Comparison of ENCODE assay signal across 13 cellular contexts in the genomic region with DNA sequence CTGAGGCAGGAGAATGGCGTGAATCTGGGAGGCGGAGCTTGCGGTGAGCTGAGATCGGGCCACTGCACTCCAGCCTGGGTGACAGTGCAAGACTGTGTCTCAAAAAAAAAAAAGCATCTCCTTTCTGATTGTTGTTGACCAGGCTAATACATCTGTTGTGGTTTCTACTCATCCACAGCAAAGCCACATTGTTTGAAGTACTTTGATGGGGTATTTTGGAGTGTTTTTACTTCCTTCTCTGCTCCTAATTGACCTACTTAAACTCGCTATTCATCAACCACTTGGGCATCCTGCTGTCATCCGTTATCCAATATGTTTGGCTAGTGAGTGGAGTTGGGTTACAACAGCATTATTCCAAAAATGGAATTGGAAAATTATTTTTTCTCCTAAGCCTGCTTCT. TPM values are rescaled to one million over a fixed set of nuclear protein-coding genes. Genes with fewer than 3 reads are reported as not detected.
DNase-seq lines count a peak whose midpoint lies in the region; ATAC-seq lines count a peak whose summit lies in the region.
"Had no signal": no experiment of that assay in that cellular context is flagged by ENCODE, and none has a peak within 500 bp of the region (broad histone marks: within the 10 kb centered on the region; RNA-seq: fewer than 3 reads in every experiment).

No MANE protein-coding gene starts in this region.

- H3K9me3 Mint-ChIP-seq in activated CD4-positive, alpha-beta T cell treated with anti-CD3 and anti-CD28 coated beads, Interleukin-2, amount 10 ng/mL, durations not matched to agents 24 days and 14 days, result no peaks in the 10 kb centered on the region
- no peaks in the 10 kb centered on the region for H3K9me3 Mint-ChIP-seq in stimulated activated memory B cell treated with anti-CD40 and anti-IgM and Interleukin-4, amounts not matched to agents 10 μg/mL and 1 μg/mL and 100 μg/mL, for 72 hours

- peaks cover 14% of the 10 kb centered on the region for H3K4me1 Mint-ChIP-seq in activated CD4-positive, alpha-beta T cell treated with anti-CD3 and anti-CD28 coated beads, Interleukin-2, amount 10 ng/mL, durations not matched to agents 24 days and 14 days
- peaks cover 34% of the 10 kb centered on the region for H3K4me1 Mint-ChIP-seq in stimulated activated memory B cell treated with anti-CD40 and anti-IgM and Interleukin-4, amounts not matched to agents 10 μg/mL and 1 μg/mL and 100 μg/mL, for 72 hours

- H3K27ac Mint-ChIP-seq in activated CD4-positive, alpha-beta T cell treated with anti-CD3 and anti-CD28 coated beads, Interleukin-2, amount 10 ng/mL, durations not matched to agents 24 days and 14 days, result no peak overlapping the region
- peak overlapping the region; percentile 61 for H3K27ac Mint-ChIP-seq in stimulated activated memory B cell treated with anti-CD40 and anti-IgM and Interleukin-4, amounts not matched to agents 10 μg/mL and 1 μg/mL and 100 μg/mL, for 72 hours
- H3K27ac Mint-ChIP-seq: activated CD4-positive, alpha-beta T cell treated with anti-CD3 and anti-CD28 coated beads for 36 hours; activated naive CD8-positive, alpha-beta T cell had no signal

- H3K27me3 Mint-ChIP-seq in activated CD4-positive, alpha-beta T cell treated with anti-CD3 and anti-CD28 coated beads, Interleukin-2, amount 10 ng/mL, durations not matched to agents 24 days and 14 days, result peaks cover 2% of the 10 kb centered on the region
- H3K27me3 Mint-ChIP-seq in stimulated activated memory B cell treated with anti-CD40 and anti-IgM and Interleukin-4, amounts not matched to agents 10 μg/mL and 1 μg/mL and 100 μg/mL, for 72 hours, result no peaks in the 10 kb centered on the region
- H3K27me3 Mint-ChIP-seq: activated CD4-positive, alpha-beta T cell treated with anti-CD3 and anti-CD28 coated beads for 36 hours; activated naive CD8-positive, alpha-beta T cell had no signal

- no peak overlapping the region for H3K4me3 Mint-ChIP-seq in activated CD4-positive, alpha-beta T cell treated with anti-CD3 and anti-CD28 coated beads, Interleukin-2, amount 10 ng/mL, durations not matched to agents 24 days and 14 days
- peak overlapping the region; percentile 7 for H3K4me3 Mint-ChIP-seq in stimulated activated memory B cell treated with anti-CD40 and anti-IgM and Interleukin-4, amounts not matched to agents 10 μg/mL and 1 μg/mL and 100 μg/mL, for 72 hours
- H3K4me3 Mint-ChIP-seq: activated CD4-positive, alpha-beta T cell treated with anti-CD3 and anti-CD28 coated beads for 36 hours; activated naive CD8-positive, alpha-beta T cell had no signal

- peaks cover 7% of the 10 kb centered on the region for H3K36me3 Mint-ChIP-seq in activated CD4-positive, alpha-beta T cell treated with anti-CD3 and anti-CD28 coated beads, Interleukin-2, amount 10 ng/mL, durations not matched to agents 24 days and 14 days (ENCODE audit: low read depth)
- no peaks in the 10 kb centered on the region for H3K36me3 Mint-ChIP-seq in stimulated activated memory B cell treated with anti-CD40 and anti-IgM and Interleukin-4, amounts not matched to agents 10 μg/mL and 1 μg/mL and 100 μg/mL, for 72 hours
- H3K36me3 Mint-ChIP-seq: activated naive CD8-positive, alpha-beta T cell had no signal

- DNase-seq in activated CD4-positive, alpha-beta T cell treated with anti-CD3 and anti-CD28 coated beads, Interleukin-2, amount 10 ng/mL, durations not matched to agents 24 days and 14 days, result peak; percentile 49
- DNase-seq in activated CD4-positive, alpha-beta T cell treated with anti-CD3 and anti-CD28 coated beads, Interleukin-2, amount 50 U/mL, for 48 hours, result no peak
- DNase-seq in NCI-H187 (lab: John Stamatoyannopoulos, UW), result peak; percentile 65 to 79
- peak; percentile 96 for DNase-seq in SW480 (ENCODE audit: low spot score)
- no peak for DNase-seq in HPDE6-E6E7 (ENCODE audit: extremely low spot score)
- DNase-seq in cardiac septum (ENCODE audit: low spot score), result no peak
- DNase-seq: activated CD4-positive, alpha-beta T cell treated with anti-CD3 and anti-CD28 coated beads for 36 hours; IMR-90 had no signal

- intact Hi-C loops in activated CD4-positive, alpha-beta T cell treated with anti-CD3 and anti-CD28 coated beads, Interleukin-2, amount 10 ng/mL, durations not matched to agents 24 days and 14 days (cut with micrococcal nuclease), result no loop called here
- intact Hi-C loops in cardiac septum (cut with DNase I), result no loop called here

- ATAC-seq in stimulated activated memory B cell treated with anti-CD40 and anti-IgM and Interleukin-4, amounts not matched to agents 10 μg/mL and 1 μg/mL and 100 μg/mL, for 72 hours, result peak; percentile 29
- no peak for ATAC-seq in HG03280 (IDR thresholded peaks at IDR 0.05; ENCODE audit: unreplicated experiment)
- ATAC-seq: A549; activated CD4-positive, alpha-beta T cell treated with anti-CD3 and anti-CD28 coated beads for 36 hours had no signal

RNA-seq across cellular contexts. Expression of a gene that starts 3.5 kb away (rescaled TPM):
- total RNA-seq in activated CD4-positive, alpha-beta T cell treated with anti-CD3 and anti-CD28 coated beads, Interleukin-2, amount 10 ng/mL, durations not matched to agents 24 days and 14 days, result 95.4 and 101 TPM in 2 replicates
- total RNA-seq in cardiac septum, result 81.2 TPM

RNA-seq across cellular contexts. Expression of a gene that starts 16.6 kb away (rescaled TPM):
- total RNA-seq in activated CD4-positive, alpha-beta T cell treated with anti-CD3 and anti-CD28 coated beads, Interleukin-2, amount 10 ng/mL, durations not matched to agents 24 days and 14 days, result not detected in 2 replicates
- total RNA-seq in cardiac septum, result 113 TPM
- total RNA-seq: activated CD4-positive, alpha-beta T cell treated with anti-CD3 and anti-CD28 coated beads for 36 hours; IMR-90; thoracic aorta had no signal

Comparison
In these comparisons a context has a peak if more than half of its experiments do, and no peak if none do; other contexts are left out.
1. DNase-seq: peak in activated CD4-positive, alpha-beta T cell treated with anti-CD3 and anti-CD28 coated beads, Interleukin-2, amount 10 ng/mL, durations not matched to agents 24 days and 14 days (single experiment), NCI-H187 (2 of 2) and SW480 (single experiment); none in activated CD4-positive, alpha-beta T cell treated with anti-CD3 and anti-CD28 coated beads, Interleukin-2, amount 50 U/mL, for 48 hours (0 of 2), HPDE6-E6E7 (single experiment) and cardiac septum (single experiment).
2. RNA of a gene that starts 16.6 kb away (total RNA-seq): 113 TPM in cardiac septum (single experiment); not detected in activated CD4-positive, alpha-beta T cell treated with anti-CD3 and anti-CD28 coated beads, Interleukin-2, amount 10 ng/mL, durations not matched to agents 24 days and 14 days; every median in the first group is over 100 times any median in the second.